ENCODE assay signal across 8 cellular contexts in the genomic region with DNA sequence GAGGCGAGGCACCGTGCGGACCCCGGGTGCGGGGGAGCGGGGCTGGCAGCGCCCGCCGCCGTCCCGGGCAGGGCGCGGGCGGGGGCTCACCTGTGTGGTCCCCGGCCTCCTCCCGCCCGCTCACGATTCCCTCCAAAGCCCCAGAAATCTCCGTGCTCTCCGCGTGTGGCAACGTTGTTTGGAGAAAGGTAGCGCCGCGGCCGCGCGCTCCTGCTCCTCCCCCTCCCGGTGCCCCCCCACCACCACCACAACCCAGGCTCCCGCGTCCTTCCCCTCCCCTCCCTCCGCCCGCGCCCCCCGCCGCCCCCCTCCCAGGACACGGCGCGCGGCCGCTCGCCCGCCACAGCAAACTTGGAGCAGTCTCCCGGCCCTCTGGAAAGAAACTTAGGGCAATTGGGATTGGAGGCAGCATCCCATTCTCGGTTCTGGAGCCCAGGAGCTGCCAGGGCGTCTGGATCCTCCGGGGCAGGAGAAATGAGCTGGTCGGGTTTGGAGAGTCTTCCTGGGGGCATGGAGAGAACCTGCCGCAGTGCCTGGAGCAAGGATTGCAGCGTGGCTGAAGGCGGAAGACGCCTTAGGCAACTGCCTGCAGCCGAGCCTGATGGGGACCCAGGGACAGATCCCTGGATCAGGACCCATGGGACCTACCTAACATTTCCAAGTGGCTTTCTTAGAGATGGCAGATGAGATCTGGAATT. TPM values are rescaled to one million over a fixed set of nuclear protein-coding genes. Genes with fewer than 3 reads are reported as not detected.
DNase-seq lines count a peak whose midpoint lies in the region; ATAC-seq and TF ChIP-seq lines count a peak whose summit lies in the region.

No MANE protein-coding gene starts in this region.

- H3K36me3 ChIP-seq in OCI-LY1 (ENCODE audit: insufficient read depth, low read length): no peaks in the 10 kb centered on the region
- H3K36me3 ChIP-seq in neutrophil: no peaks in the 10 kb centered on the region

- H3K4me3 ChIP-seq in OCI-LY1 (ENCODE audit: low read depth, low read length, poor library complexity, severe bottlenecking): peak overlapping the region; percentile 61
- H3K4me3 ChIP-seq in neutrophil (ENCODE audit: low read depth in 1 of 2, low read length in 1 of 2): peak overlapping the region; percentile 88 to 89

- peaks cover 33% of the 10 kb centered on the region for H3K36me3 Mint-ChIP-seq in activated naive CD4-positive, alpha-beta T cell treated with anti-CD3 and anti-CD28 coated beads, Interleukin-2, amount 10 ng/mL, durations not matched to agents 7 days and 5 days
- H3K36me3 Mint-ChIP-seq in glutamatergic neuron (ENCODE audit: unreplicated experiment): peaks cover 4% of the 10 kb centered on the region

- TF ChIP-seq CTCF in OCI-LY1 (IDR thresholded peaks at IDR 0.05; ENCODE audit: low read length) (no peak), glutamatergic neuron (IDR thresholded peaks at IDR 0.05; ENCODE audit: partially characterized antibody, unreplicated experiment) (no peak), neutrophil (IDR thresholded peaks at IDR 0.05) (no peak)

- H3K9ac ChIP-seq in OCI-LY1 (ENCODE audit: low read length): peak overlapping the region; percentile 6; the same call in 1 of the 2 replicates

- DNase-seq in C1 segment of cervical spinal cord (lab: John Stamatoyannopoulos, UW): peak in 12 of 14 donors; percentile 44 to 85 (median 74)
- peak; percentile 63 for DNase-seq in activated naive CD4-positive, alpha-beta T cell treated with anti-CD3 and anti-CD28 coated beads, Interleukin-2, amount 10 ng/mL, durations not matched to agents 7 days and 5 days
- peak; percentile 75 for DNase-seq in glutamatergic neuron

- peaks cover 4% of the 10 kb centered on the region for H3K4me1 ChIP-seq in OCI-LY1 (ENCODE audit: insufficient read depth, low read length, severe bottlenecking)
- H3K4me1 ChIP-seq in neutrophil (ENCODE audit: control insufficient read depth in 1 of 2, insufficient read depth in 1 of 2, low read depth in 1 of 2, low read length in 1 of 2): peaks cover 63 to 66% of the 10 kb centered on the region in 2 experiments

- H3K4me2 ChIP-seq in OCI-LY1 (ENCODE audit: low read length): peak overlapping the region; percentile 59

- 0 out of 2 replicates have a peak, but pooled peaks cover 3% of the 10 kb centered on the region for H3F3A ChIP-seq in OCI-LY1 (ENCODE audit: insufficient read depth, low read length)

- H3K9me3 Mint-ChIP-seq in activated naive CD4-positive, alpha-beta T cell treated with anti-CD3 and anti-CD28 coated beads, Interleukin-2, amount 10 ng/mL, durations not matched to agents 7 days and 5 days: no peaks in the 10 kb centered on the region
- peaks cover 29% of the 10 kb centered on the region for H3K9me3 Mint-ChIP-seq in glutamatergic neuron (ENCODE audit: unreplicated experiment)

- H3K9me2 ChIP-seq in OCI-LY1 (ENCODE audit: low read depth, low read length): no peaks in the 10 kb centered on the region

- CTCF ChIA-PET in activated naive CD4-positive, alpha-beta T cell treated with anti-CD3 and anti-CD28 coated beads, Interleukin-2, amount 10 ng/mL, durations not matched to agents 7 days and 5 days (lab: Charles Lee): no interaction called here

- H3K27me3 ChIP-seq in OCI-LY1 (ENCODE audit: insufficient read depth, low read length): no peaks in the 10 kb centered on the region; the same call in 1 of the 2 replicates
- no peaks in the 10 kb centered on the region for H3K27me3 ChIP-seq in neutrophil

- no peaks in the 10 kb centered on the region for H3K9me3 ChIP-seq in OCI-LY1 (ENCODE audit: low read length)
- no peaks in the 10 kb centered on the region for H3K9me3 ChIP-seq in neutrophil

- no peaks in the 10 kb centered on the region for H3K27me3 Mint-ChIP-seq in activated naive CD4-positive, alpha-beta T cell treated with anti-CD3 and anti-CD28 coated beads, Interleukin-2, amount 10 ng/mL, durations not matched to agents 7 days and 5 days
- peaks cover 10% of the 10 kb centered on the region for H3K27me3 Mint-ChIP-seq in glutamatergic neuron (ENCODE audit: unreplicated experiment)

- H3K79me2 ChIP-seq in OCI-LY1 (ENCODE audit: insufficient read depth, low read length): no peaks in the 10 kb centered on the region

- no peaks in the 10 kb centered on the region for H4K20me1 ChIP-seq in OCI-LY1 (ENCODE audit: insufficient read depth, low read length)

- peak overlapping the region; percentile 91 for H3K27ac Mint-ChIP-seq in activated naive CD4-positive, alpha-beta T cell treated with anti-CD3 and anti-CD28 coated beads, Interleukin-2, amount 10 ng/mL, durations not matched to agents 7 days and 5 days
- H3K27ac Mint-ChIP-seq in glutamatergic neuron (ENCODE audit: unreplicated experiment): peak overlapping the region; percentile 99

- ATAC-seq in HG02852 (IDR thresholded peaks at IDR 0.05; ENCODE audit: unreplicated experiment): peak; percentile 1
- ATAC-seq in GM18520 (IDR thresholded peaks at IDR 0.05; ENCODE audit: unreplicated experiment): no peak
- ATAC-seq in HG02610 (IDR thresholded peaks at IDR 0.05; ENCODE audit: unreplicated experiment): no peak

- H3K27ac ChIP-seq in OCI-LY1 (ENCODE audit: low read depth, low read length, poor library complexity, severe bottlenecking): no peak overlapping the region
- peak overlapping the region; percentile 100 for H3K27ac ChIP-seq in neutrophil

- H3K4me1 Mint-ChIP-seq in activated naive CD4-positive, alpha-beta T cell treated with anti-CD3 and anti-CD28 coated beads, Interleukin-2, amount 10 ng/mL, durations not matched to agents 7 days and 5 days: peaks cover 68% of the 10 kb centered on the region
- peaks cover 21% of the 10 kb centered on the region for H3K4me1 Mint-ChIP-seq in glutamatergic neuron (ENCODE audit: low read depth, unreplicated experiment)

- H3K4me3 Mint-ChIP-seq in activated naive CD4-positive, alpha-beta T cell treated with anti-CD3 and anti-CD28 coated beads, Interleukin-2, amount 10 ng/mL, durations not matched to agents 7 days and 5 days: peak overlapping the region; percentile 93
- peak overlapping the region; percentile 97 for H3K4me3 Mint-ChIP-seq in glutamatergic neuron (ENCODE audit: unreplicated experiment)

- H2AFZ ChIP-seq in OCI-LY1 (ENCODE audit: low read length): no peak overlapping the region

RNA-seq across cellular contexts. Expression of gene KLF3, which starts 0.9 kb away (rescaled TPM):
- total RNA-seq in glutamatergic neuron (ENCODE audit: unreplicated experiment): 38.4 TPM
